24 cellular contexts compared by ENCODE assay signal in the genomic region with DNA sequence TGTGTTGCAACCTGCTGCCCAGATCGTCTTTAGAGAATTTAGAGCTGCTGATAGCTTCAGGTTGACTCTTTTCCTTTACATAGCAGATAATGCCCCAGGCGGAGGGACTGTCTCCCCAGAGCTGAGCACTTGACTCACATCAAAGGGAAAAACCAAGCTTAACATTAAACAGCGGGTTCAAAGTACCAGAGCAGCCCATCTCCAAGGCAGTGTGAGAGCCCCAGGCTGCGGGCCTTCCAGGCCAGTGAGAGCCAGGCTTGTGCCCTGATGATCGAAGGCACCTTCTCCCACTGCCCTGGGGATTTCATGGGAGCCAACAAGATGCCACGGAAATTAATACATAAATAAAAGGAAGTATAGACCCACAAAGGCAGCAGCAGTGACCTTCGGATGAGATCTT.
DNase-seq lines count a peak whose midpoint lies in the region; TF ChIP-seq lines count a peak whose summit lies in the region.
"Had no signal": no experiment of that assay in that cellular context is flagged by ENCODE, and none has a peak within 500 bp of the region (broad histone marks: within the 10 kb centered on the region; RNA-seq: fewer than 3 reads in every experiment).

No MANE protein-coding gene starts in this region.

- H4K20me1 ChIP-seq in smooth muscle cell (ENCODE audit: low read depth) = no peaks in the 10 kb centered on the region

- TF ChIP-seq POLR2A in vagina (IDR thresholded peaks at IDR 0.05) = no peak

- H3K79me1 ChIP-seq in mesenchymal stem cell (replicated peaks; ENCODE audit: low read length, poor library complexity, severe bottlenecking) = no peaks in the 10 kb centered on the region

- no peak overlapping the region for H2AK5ac ChIP-seq in mesenchymal stem cell (ENCODE audit: low read length, severe bottlenecking)

- H3K9me3 ChIP-seq in mesenchymal stem cell (ENCODE audit: control insufficient read depth, low read length) (no peaks in the 10 kb centered on the region), vagina (no peaks in the 10 kb centered on the region), smooth muscle cell (replicated peaks; ENCODE audit: low read depth) (no peaks in the 10 kb centered on the region)
- H3K9me3 ChIP-seq: SJSA1 had no signal

- H2AFZ ChIP-seq in mesenchymal stem cell (ENCODE audit: low read depth, low read length) = no peak overlapping the region
- no peak overlapping the region for H2AFZ ChIP-seq in smooth muscle cell (ENCODE audit: low read depth)
- H2AFZ ChIP-seq: GM23338, PC-9 had no signal

- peak overlapping the region; percentile 20 for H2BK15ac ChIP-seq in mesenchymal stem cell (ENCODE audit: low read depth, poor library complexity, severe bottlenecking)

- no peak overlapping the region for H3K14ac ChIP-seq in mesenchymal stem cell (ENCODE audit: low read length in 2 of 2)

- no peak overlapping the region for H3K4me3 ChIP-seq in mesenchymal stem cell (ENCODE audit: insufficient read depth in 1 of 2, low read depth in 1 of 2, low read length in 2 of 2)
- H3K4me3 ChIP-seq in vagina = no peak overlapping the region
- no peak overlapping the region for H3K4me3 ChIP-seq in smooth muscle cell
- H3K4me3 ChIP-seq: GM23338, K562, PC-9, SJSA1 had no signal

- no peak overlapping the region for H3K18ac ChIP-seq in mesenchymal stem cell (ENCODE audit: low read depth in 1 of 2, low read length in 2 of 2)

- H3K27ac ChIP-seq in mesenchymal stem cell (ENCODE audit: low read length, poor library complexity, severe bottlenecking) (no peak overlapping the region), vagina (no peak overlapping the region), smooth muscle cell (ENCODE audit: low read depth) (no peak overlapping the region)
- H3K27ac ChIP-seq: 22Rv1, PC-9, SJSA1 had no signal

- H3K23ac ChIP-seq in mesenchymal stem cell (ENCODE audit: low read length in 2 of 2) = no peak overlapping the region

- no peak overlapping the region for H4K91ac ChIP-seq in mesenchymal stem cell (ENCODE audit: low read length)

- no peak for TF ChIP-seq CTCF in vagina (IDR thresholded peaks at IDR 0.05)
- TF ChIP-seq CTCF in smooth muscle cell (IDR thresholded peaks at IDR 0.05; ENCODE audit: borderline replicate concordance, insufficient read depth, poor library complexity, severe bottlenecking) = no peak

- intact Hi-C loops in vagina (cut with DNase I) = no loop called here

- H3K27me3 ChIP-seq in mesenchymal stem cell (ENCODE audit: control insufficient read depth in 1 of 2, insufficient read depth in 1 of 2, low read length in 2 of 2) = peaks cover 29 to 47% of the 10 kb centered on the region in 2 experiments
- H3K27me3 ChIP-seq in vagina = no peaks in the 10 kb centered on the region
- no peaks in the 10 kb centered on the region for H3K27me3 ChIP-seq in smooth muscle cell (ENCODE audit: low read depth)
- H3K27me3 ChIP-seq: SJSA1 had no signal

- no peaks in the 10 kb centered on the region for H3F3A ChIP-seq in smooth muscle cell (ENCODE audit: low read depth)

- H3K4me2 ChIP-seq in mesenchymal stem cell (ENCODE audit: low read length, poor library complexity, severe bottlenecking) (no peak overlapping the region), smooth muscle cell (no peak overlapping the region)
- H3K4me2 ChIP-seq: GM23338, PC-9 had no signal

- no peaks in the 10 kb centered on the region for H3K79me2 ChIP-seq in smooth muscle cell (ENCODE audit: low read depth)

- no peak overlapping the region for H2BK5ac ChIP-seq in mesenchymal stem cell (ENCODE audit: low read depth, low read length, poor library complexity, severe bottlenecking)

- H3K9ac ChIP-seq in mesenchymal stem cell (ENCODE audit: low read length) = no peak overlapping the region
- H3K9ac ChIP-seq in smooth muscle cell (ENCODE audit: low read depth) = no peak overlapping the region

- 95% methylated on average over 7 of the region's 7 CpGs for WGBS in mesenchymal stem cell
- 81% methylated on average over 7 of the region's 7 CpGs for WGBS in smooth muscle cell (ENCODE audit: low lambda C conversion rate)

- no peak overlapping the region for H2BK12ac ChIP-seq in mesenchymal stem cell (ENCODE audit: low read length in 2 of 2)

- H3K4ac ChIP-seq in mesenchymal stem cell (ENCODE audit: low read depth in 1 of 2, low read length in 2 of 2) = no peak overlapping the region

- H3K4me1 ChIP-seq in mesenchymal stem cell (ENCODE audit: control insufficient read depth, insufficient read depth, low read depth, low read length) (no peaks in the 10 kb centered on the region), vagina (no peaks in the 10 kb centered on the region), smooth muscle cell (ENCODE audit: low read depth) (no peaks in the 10 kb centered on the region)
- H3K4me1 ChIP-seq: SJSA1 had no signal

- H4K8ac ChIP-seq in mesenchymal stem cell (ENCODE audit: low read length) = no peak overlapping the region

- H2BK120ac ChIP-seq in mesenchymal stem cell (ENCODE audit: low read depth, low read length) = no peak overlapping the region

- peak; percentile 28 for DNase-seq in activated CD8-positive, alpha-beta memory T cell treated with anti-CD3 and anti-CD28 coated beads, Interleukin-2, amount 50 U/mL, for 48 hours
- DNase-seq in activated CD8-positive, alpha-beta memory T cell treated with anti-CD3 and anti-CD28 coated beads for 24 hours = no peak
- peak; percentile 37 for DNase-seq in ecto neural progenitor cell (ENCODE audit: low spot score)
- no peak for DNase-seq in mesenchymal stem cell
- peak; percentile 16 to 40 for DNase-seq in vagina (ENCODE audit: extremely low spot score in 2 of 2)
- DNase-seq in stimulated activated CD4-positive, alpha-beta T cell treated with anti-CD3 and anti-CD28 coated beads, Interleukin-4, amount 100 ng/mL, for 1 hour = no peak
- DNase-seq in smooth muscle cell (lab: John Stamatoyannopoulos, UW; ENCODE audit: unreplicated experiment) = no peak
- no peak for DNase-seq in OCI-M1 (lab: John Stamatoyannopoulos, UW)
- DNase-seq: DMS153, Kasumi-1, MV-4-11, NCI-H1105, NCI-H146, NCI-H1930, NCI-H2107, NCI-H446, NCI-H524 treated with DMSO at 0.1 percent for 48 hours, NCI-H774, PC-9, Right ventricle myocardium superior had no signal

- H3K36me3 ChIP-seq in mesenchymal stem cell (ENCODE audit: control insufficient read depth in 1 of 2, insufficient read depth in 2 of 2, low read depth in 1 of 2, low read length in 2 of 2) (peaks cover 0 to 3% of the 10 kb centered on the region in 2 experiments), vagina (no peaks in the 10 kb centered on the region), smooth muscle cell (ENCODE audit: low read depth) (no peaks in the 10 kb centered on the region)
- H3K36me3 ChIP-seq: SJSA1 had no signal

Comparison
In these comparisons a context has a peak if more than half of its experiments do, and no peak if none do; other contexts are left out.
1. DNase-seq: peak in activated CD8-positive, alpha-beta memory T cell treated with anti-CD3 and anti-CD28 coated beads, Interleukin-2, amount 50 U/mL, for 48 hours (single experiment), ecto neural progenitor cell (single experiment) and vagina (2 of 2); none in activated CD8-positive, alpha-beta memory T cell treated with anti-CD3 and anti-CD28 coated beads for 24 hours (single experiment), mesenchymal stem cell (single experiment), stimulated activated CD4-positive, alpha-beta T cell treated with anti-CD3 and anti-CD28 coated beads, Interleukin-4, amount 100 ng/mL, for 1 hour (single experiment), smooth muscle cell (single experiment) and OCI-M1 (single experiment).